8 cellular contexts compared by ENCODE assay signal in genomic region chr10:110268931-110269640, GRCh38. TPM values are rescaled to one million over a fixed set of nuclear protein-coding genes. Genes with fewer than 3 reads are reported as not detected.
DNase-seq lines count a peak whose midpoint lies in the region; ATAC-seq and TF ChIP-seq lines count a peak whose summit lies in the region.

No MANE protein-coding gene starts in this region.

- peak overlapping the region; percentile 79 to 93 for H3K4me3 Mint-ChIP-seq in CD14-positive monocyte
- H3K4me3 Mint-ChIP-seq in chondrocyte (ENCODE audit: unreplicated experiment), result no peak overlapping the region
- peak overlapping the region; percentile 63 for H3K4me3 Mint-ChIP-seq in natural killer cell treated with Interleukin-12 subunit alpha and Interleukin-12 subunit beta and Interleukin-15 and Interleukin-18, amount 100 ng/mL, for 72 hours

- no peak for ATAC-seq in natural killer cell treated with Interleukin-12 subunit alpha and Interleukin-12 subunit beta and Interleukin-15 and Interleukin-18, amount 100 ng/mL, for 72 hours

- H3K79me2 ChIP-seq in Karpas-422 (ENCODE audit: low read length), result no peaks in the 10 kb centered on the region

- DNase-seq in CD14-positive monocyte (ENCODE audit: low spot score), result no peak
- no peak for DNase-seq in LNCaP clone FGC (ENCODE audit: low read depth)
- DNase-seq in chondrocyte (ENCODE audit: low spot score), result no peak
- DNase-seq in natural killer cell treated with Interleukin-12 subunit alpha and Interleukin-12 subunit beta and Interleukin-15 and Interleukin-18, amount 100 ng/mL, for 72 hours (ENCODE audit: low spot score), result no peak
- DNase-seq in SIG-M5 treated with dmso at 0.1 percent for 504 hours (lab: John Stamatoyannopoulos, UW; ENCODE audit: unreplicated experiment), result no peak
- DNase-seq in Karpas-422, result no peak
- DNase-seq in SW 1271 (lab: John Stamatoyannopoulos, UW), result no peak
- DNase-seq in T1000 (lab: John Stamatoyannopoulos, UW), result no peak

- no peaks in the 10 kb centered on the region for H3K9me3 Mint-ChIP-seq in CD14-positive monocyte
- H3K9me3 Mint-ChIP-seq in chondrocyte (ENCODE audit: low read depth), result no peaks in the 10 kb centered on the region
- no peaks in the 10 kb centered on the region for H3K9me3 Mint-ChIP-seq in natural killer cell treated with Interleukin-12 subunit alpha and Interleukin-12 subunit beta and Interleukin-15 and Interleukin-18, amount 100 ng/mL, for 72 hours

- H2AFZ ChIP-seq in Karpas-422 (ENCODE audit: low read length), result no peak overlapping the region

- TF ChIP-seq CTCF in CD14-positive monocyte (IDR thresholded peaks at IDR 0.05) (no peak), LNCaP clone FGC (IDR thresholded peaks at IDR 0.05; ENCODE audit: control insufficient read depth, extremely low read depth, insufficient read depth) (no peak), chondrocyte (IDR thresholded peaks at IDR 0.05) (no peak)

- intact Hi-C loops in CD14-positive monocyte (cut with micrococcal nuclease), result no loop called here

- no peaks in the 10 kb centered on the region; the same call in 1 of the 2 replicates for H4K20me1 ChIP-seq in Karpas-422 (ENCODE audit: insufficient read depth, low read depth, low read length)

- H3K9ac ChIP-seq in Karpas-422 (ENCODE audit: low read length), result no peak overlapping the region

- H3K4me2 ChIP-seq in Karpas-422 (ENCODE audit: low read depth, low read length, poor library complexity, severe bottlenecking), result no peak overlapping the region

- H3K36me3 ChIP-seq in Karpas-422 (ENCODE audit: insufficient read depth, low read length), result no peaks in the 10 kb centered on the region

- peak overlapping the region; percentile 54 to 94 (median 85) for H3K27ac Mint-ChIP-seq in CD14-positive monocyte
- peak overlapping the region; percentile 69 for H3K27ac Mint-ChIP-seq in chondrocyte (ENCODE audit: unreplicated experiment)
- H3K27ac Mint-ChIP-seq in natural killer cell treated with Interleukin-12 subunit alpha and Interleukin-12 subunit beta and Interleukin-15 and Interleukin-18, amount 100 ng/mL, for 72 hours, result peak overlapping the region in 1 of 2 donors; percentile 83

- H3K4me1 ChIP-seq in Karpas-422 (ENCODE audit: low read length), result no peaks in the 10 kb centered on the region

- H3K4me3 ChIP-seq in LNCaP clone FGC (ENCODE audit: low read depth, low read length) (peak overlapping the region; percentile 36), Karpas-422 (ENCODE audit: low read length) (no peak overlapping the region)

- no peaks in the 10 kb centered on the region for H3K27me3 ChIP-seq in Karpas-422 (ENCODE audit: low read length)

- peaks cover 36% of the 10 kb centered on the region for H3K4me1 Mint-ChIP-seq in CD14-positive monocyte
- peaks cover 35% of the 10 kb centered on the region for H3K4me1 Mint-ChIP-seq in chondrocyte (ENCODE audit: low read depth)
- peaks cover 18 to 19% of the 10 kb centered on the region in 2 donors for H3K4me1 Mint-ChIP-seq in natural killer cell treated with Interleukin-12 subunit alpha and Interleukin-12 subunit beta and Interleukin-15 and Interleukin-18, amount 100 ng/mL, for 72 hours (ENCODE audit: low read depth in 2 of 2)

- H3K27ac ChIP-seq in Karpas-422 (ENCODE audit: low read length), result no peak overlapping the region

- H3K9me3 ChIP-seq in Karpas-422 (ENCODE audit: low read length), result no peaks in the 10 kb centered on the region

- no peaks in the 10 kb centered on the region for H3K27me3 Mint-ChIP-seq in CD14-positive monocyte (ENCODE audit: low read depth in 3 of 3)
- H3K27me3 Mint-ChIP-seq in chondrocyte (ENCODE audit: low read depth), result no peaks in the 10 kb centered on the region
- peaks cover 7 to 11% of the 10 kb centered on the region in 2 donors for H3K27me3 Mint-ChIP-seq in natural killer cell treated with Interleukin-12 subunit alpha and Interleukin-12 subunit beta and Interleukin-15 and Interleukin-18, amount 100 ng/mL, for 72 hours

- peaks cover 3 to 8% of the 10 kb centered on the region in 2 donors for H3K36me3 Mint-ChIP-seq in CD14-positive monocyte
- H3K36me3 Mint-ChIP-seq in chondrocyte (ENCODE audit: low read depth), result no peaks in the 10 kb centered on the region
- no peaks in the 10 kb centered on the region for H3K36me3 Mint-ChIP-seq in natural killer cell treated with Interleukin-12 subunit alpha and Interleukin-12 subunit beta and Interleukin-15 and Interleukin-18, amount 100 ng/mL, for 72 hours

- H3K9me2 ChIP-seq in Karpas-422 (replicated peaks; ENCODE audit: insufficient read depth, low read length), result no peaks in the 10 kb centered on the region

RNA-seq across cellular contexts. Expression of gene SMNDC1, which starts 35.6 kb away (rescaled TPM):
- polyA plus RNA-seq in CD14-positive monocyte, result 10 to 100 TPM; 15.6 to 18.2 TPM
- 24.9 to 27.5 TPM (median 26.2 TPM) in 3 replicates for total RNA-seq in chondrocyte
- 10 to 100 TPM; 39.7 to 41.8 TPM for total RNA-seq in natural killer cell treated with Interleukin-12 subunit alpha and Interleukin-12 subunit beta and Interleukin-15 and Interleukin-18, amount 100 ng/mL, for 72 hours
- 9.8 and 26.1 TPM in 2 replicates for total RNA-seq in Karpas-422 (2014; rRNA removed; shearing (Covaris generic); ENCODE audit: low replicate concordance)
